8 cellular contexts compared by ENCODE assay signal in the genomic region with DNA sequence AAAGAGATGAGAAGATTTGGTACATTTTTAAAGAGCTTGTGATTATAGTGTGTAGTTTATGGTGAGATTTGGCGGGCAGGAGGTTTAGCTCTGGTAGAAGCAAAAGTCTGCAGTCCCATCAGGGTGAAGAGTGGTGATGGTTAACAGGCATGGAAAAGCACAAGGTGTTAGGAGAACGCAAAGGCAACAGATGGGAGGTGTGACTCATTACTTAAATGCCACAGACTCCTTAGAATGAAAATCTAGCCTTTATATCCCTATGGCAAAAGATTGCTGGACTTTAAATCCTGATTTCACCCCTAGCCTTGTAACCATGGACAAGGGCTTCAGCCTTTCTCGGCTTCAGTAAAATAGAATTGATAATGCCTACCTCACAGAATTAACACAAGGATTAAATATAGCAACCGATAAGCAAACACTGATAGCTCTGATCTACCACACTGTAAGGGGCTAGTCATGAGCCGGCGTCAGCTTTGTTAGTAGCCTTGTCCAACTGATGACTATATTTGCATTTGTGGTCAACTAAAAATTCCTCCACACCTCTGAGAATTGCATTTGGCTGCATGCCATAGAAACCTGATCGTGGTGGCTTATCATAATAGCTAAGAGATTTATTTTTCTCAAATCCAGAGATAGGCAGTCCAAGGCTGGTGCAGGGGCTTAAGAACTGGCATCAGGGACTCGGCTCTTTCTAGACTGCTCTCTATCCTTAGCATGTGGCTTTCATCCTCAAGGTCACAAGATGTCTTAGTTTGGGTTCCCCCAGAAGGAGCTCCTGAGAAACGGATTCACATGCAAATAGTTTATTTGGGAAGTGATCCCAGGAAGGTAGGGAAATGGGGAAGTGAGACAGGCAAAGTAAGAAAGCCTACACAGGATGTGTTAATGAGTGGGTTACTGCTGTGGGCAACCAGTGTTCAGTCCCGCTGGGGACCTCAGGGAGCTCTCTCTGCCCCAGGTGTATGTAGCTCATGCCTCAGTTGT. TPM values are rescaled to one million over a fixed set of nuclear protein-coding genes. Genes with fewer than 3 reads are reported as not detected.
A peak's percentile ranks its signal among the peaks of the same experiment; 100 is the strongest.
DNase-seq lines count a peak whose midpoint lies in the region; ATAC-seq, FAIRE-seq and TF ChIP-seq lines count a peak whose summit lies in the region.

No MANE protein-coding gene starts in this region.

- H3K4me1 ChIP-seq in K562 (replicated peaks in 1 of 2; ENCODE audit: control insufficient read depth in 2 of 2, insufficient read depth in 2 of 2, low read length in 2 of 2), result peaks cover 0 to 3% of the 10 kb centered on the region in 2 experiments; a peak in 1 of 5 replicates

- no peak for TF ChIP-seq EP300 in K562 (IDR thresholded peaks at IDR 0.05; ENCODE audit: low read length)

- no peaks in the 10 kb centered on the region; the same call in 1 of the 2 replicates for H4K20me1 ChIP-seq in K562 (replicated peaks; ENCODE audit: control insufficient read depth, insufficient read depth, low read length)

- no peak overlapping the region for H2AFZ ChIP-seq in K562 (ENCODE audit: low read depth, low read length)

- H3K4me2 ChIP-seq in K562 (ENCODE audit: insufficient read depth, low read length), result no peak overlapping the region

- in situ Hi-C loops in K562 (cut with MboI), result no loop called here

- H3K9me3 ChIP-seq in K562 (replicated peaks; ENCODE audit: control insufficient read depth, insufficient read depth, low read depth, low read length), result no peaks in the 10 kb centered on the region

- no peak for TF ChIP-seq POLR2A in K562 (conservative IDR thresholded peaks at IDR 0.05)

- POLR2A ChIA-PET in K562 (lab: Yijun Ruan, JAX), result interaction anchor here (0.5 to 3.5 kb wide), 9 partner anchors 8 to 749 kb away, joined by 3 to 17 read pairs (median 4); partner anchors contain the start of genes FAM114A2 and MFAP3

- no peak for TF ChIP-seq CTCF in K562 (IDR thresholded peaks at IDR 0.05 in 2 of 3, conservative IDR thresholded peaks at IDR 0.05 in 1 of 3; ENCODE audit: insufficient read depth in 2 of 3, low read depth in 1 of 3, low read length in 3 of 3)

- no peaks in the 10 kb centered on the region for H3K9me1 ChIP-seq in K562 (ENCODE audit: control insufficient read depth, insufficient read depth, low read length)

- no peaks in the 10 kb centered on the region for H3K27me3 ChIP-seq in K562 (ENCODE audit: control insufficient read depth in 2 of 2, insufficient read depth in 2 of 2, low read length in 2 of 2)

- TF ChIP-seq RAD21 in K562 (CRISPR knock-in tag; conservative IDR thresholded peaks at IDR 0.05 in 1 of 2, IDR thresholded peaks at IDR 0.05 in 1 of 2), result no peak

- DNase-seq in Daoy (ENCODE audit: low read depth), result peak; percentile 54
- DNase-seq in HT-29 (ENCODE audit: low spot score), result peak; percentile 57
- peak in 1 of 4 experiments; percentile 18 for DNase-seq in K562 (ENCODE audit: extremely low read depth in 1 of 4, low spot score in 3 of 4)
- no peak for DNase-seq in stimulated activated CD4-positive, alpha-beta T cell treated with anti-CD3 and anti-CD28 coated beads, Interleukin-15, amount 100 ng/mL, for 24 hours
- DNase-seq in NCI-H446 treated with DMSO at 0.1 percent for 48 hours (lab: John Stamatoyannopoulos, UW), result no peak
- DNase-seq in NCI-H1436 (lab: John Stamatoyannopoulos, UW), result no peak
- no peak for DNase-seq in activated gamma-delta T cell treated with Interleukin-2 at 50 U/mL for 16 hours

- H3K79me2 ChIP-seq in K562 (ENCODE audit: control insufficient read depth, insufficient read depth, low read length), result no peaks in the 10 kb centered on the region

- CTCF ChIA-PET in K562 (lab: Yijun Ruan, JAX; ENCODE audit: low intra/inter-chr PET ratio), result interaction anchor here (0.6 kb wide), 1 partner anchor 14 kb away, joined by 3 read pairs; no protein-coding TSS in a partner anchor

- FAIRE-seq in K562 (lab: Jason Lieb, UNC), result no peak

- ATAC-seq in GM21367 (IDR thresholded peaks at IDR 0.05; ENCODE audit: unreplicated experiment) (peak; percentile 59), K562 (no peak; the same call in 2 of the 3 replicates)

- no peak overlapping the region for H3K4me3 ChIP-seq in K562

- H3K9ac ChIP-seq in K562 (ENCODE audit: insufficient read depth in 1 of 2, low read depth in 2 of 2, low read length in 2 of 2), result no peak overlapping the region

- peaks cover 20% of the 10 kb centered on the region; the same call in 2 of the 3 replicates for H3K36me3 ChIP-seq in K562 (ENCODE audit: control insufficient read depth, insufficient read depth, low read length)

- BruUV-seq in K562 (replicated peaks; lab: Mats Ljungman, UMichigan), result no TSS peak

- no peak overlapping the region for H3K27ac ChIP-seq in K562 (ENCODE audit: extremely low read depth, low read depth, low read length)

- intact Hi-C loops in K562 (cut with micrococcal nuclease), result no loop called here

- 45% methylated on average over 10 of the region's 10 CpGs for WGBS in K562 (ENCODE audit: insufficient coverage, low coverage, missing lambda C conversion rate)

TF ChIP-seq in K562, 482 proteins besides CTCF, POLR2A, EP300 and RAD21 (continues in another document):
- TF ChIP-seq SMAD4 (CRISPR knock-in tag; conservative IDR thresholded peaks at IDR 0.05), result no peak
- no peak for TF ChIP-seq ZNF77 (CRISPR knock-in tag; IDR thresholded peaks at IDR 0.05)
- no peak for TF ChIP-seq ATF1 (CRISPR knock-in tag; IDR thresholded peaks at IDR 0.05)
- TF ChIP-seq ATF1 (tag; IDR thresholded peaks at IDR 0.05), result no peak
- TF ChIP-seq MAFG (tag; conservative IDR thresholded peaks at IDR 0.05), result no peak
- TF ChIP-seq GTF2A2 (tag; IDR thresholded peaks at IDR 0.05), result no peak
- no peak for TF ChIP-seq CHD2 (IDR thresholded peaks at IDR 0.05; ENCODE audit: low read depth, low read length)
- TF ChIP-seq SMARCE1 (IDR thresholded peaks at IDR 0.05), result no peak
- peak in 1 of 2 experiments; percentile 10; a peak in 1 of 4 replicates for TF ChIP-seq KDM1A (IDR thresholded peaks at IDR 0.05)
- TF ChIP-seq TEAD4 (IDR thresholded peaks at IDR 0.05; ENCODE audit: low read length), result peak; percentile 33; the same call in 1 of the 2 replicates
- TF ChIP-seq TEAD4 (CRISPR knock-in tag; IDR thresholded peaks at IDR 0.05; ENCODE audit: borderline replicate concordance), result no peak
- TF ChIP-seq ZNF12 (CRISPR knock-in tag; IDR thresholded peaks at IDR 0.05), result no peak
- no peak for TF ChIP-seq CAMTA2 (CRISPR knock-in tag; conservative IDR thresholded peaks at IDR 0.05)
- TF ChIP-seq YY1 (IDR thresholded peaks at IDR 0.05; ENCODE audit: borderline replicate concordance in 1 of 3, control insufficient read depth in 1 of 3, extremely low read depth in 1 of 3, insufficient read depth in 3 of 3, insufficient read length in 1 of 3, insufficient replicate concordance in 2 of 3, low read depth in 1 of 3, low read length in 2 of 3), result no peak
- TF ChIP-seq DIDO1 (tag; IDR thresholded peaks at IDR 0.05; ENCODE audit: low read depth), result no peak
- no peak for TF ChIP-seq BRCA1 (IDR thresholded peaks at IDR 0.05)
- TF ChIP-seq BRCA1 (CRISPR knock-in tag; IDR thresholded peaks at IDR 0.05), result no peak
- no peak for TF ChIP-seq ZNF780A (CRISPR knock-in tag; IDR thresholded peaks at IDR 0.05)

RNA-seq across cellular contexts. Expression of gene MFAP3, which starts 19.6 kb away (rescaled TPM):
- total RNA-seq in Daoy (2014; rRNA removed; shearing (Covaris generic)), result 60.5 and 68.5 TPM in 2 replicates
- total RNA-seq in HT-29 (2014; rRNA removed; shearing (Covaris generic)), result 12.5 and 17.1 TPM in 2 replicates
- total RNA-seq in K562 (2011; cell fraction: chromatin; rRNA removed; ENCODE audit: low replicate concordance), result 47.4 and 61.0 TPM in 2 replicates
- 32.5 and 34.3 TPM in 2 replicates for total RNA-seq in K562 (2011; cell fraction: nucleolus; rRNA removed)
- 49.2 and 51.2 TPM in 2 replicates for total RNA-seq in K562 (2011; cell fraction: nucleoplasm; rRNA removed)
- total RNA-seq in K562 (2014; rRNA removed) (12.5 and 18.9 TPM in 2 replicates), K562 (2014; rRNA removed; fragmentation: Illumina TruSeq; extraction: Trizol) (34.6 and 42.7 TPM in 2 replicates), K562 (2015; rRNA removed; fragmentation: Illumina TruSeq; extraction: Trizol) (33.2 and 39.1 TPM in 2 replicates), K562 (2021) (17.3 and 20.7 TPM in 2 replicates)
- polyA plus RNA-seq in K562 (2011; rRNA removed) (26.9 and 38.1 TPM in 2 replicates), K562 (2014; fragmentation: Illumina TruSeq; extraction: Trizol) (23.3 and 28.0 TPM in 2 replicates), K562 (2014; fragmentation: Nextera tagmentation; extraction: Ambion mirVana) (10 to 100 TPM in 1 of 2 experiments, 1 to 10 TPM in 1; 9.5 to 11.0 TPM), K562 (2014; rRNA removed) (14.2 and 18.6 TPM in 2 replicates)
- 13.5 and 15.3 TPM in 2 replicates for polyA plus RNA-seq in K562 (2011; cell fraction: cytosol; rRNA removed)
- polyA plus RNA-seq in K562 (2011; cell fraction: nucleus; rRNA removed), result 14.0 and 17.4 TPM in 2 replicates
- 10.3 and 14.0 TPM in 2 replicates for polyA plus RNA-seq in K562 (2012)
- polyA minus RNA-seq in K562 (2011; rRNA and poly(A)+ RNA removed), result 76.2 and 91.3 TPM in 2 replicates
- 15.8 and 32.4 TPM in 2 replicates for polyA minus RNA-seq in K562 (2011; cell fraction: cytosol; rRNA and poly(A)+ RNA removed)
- 29.1 and 50.2 TPM in 2 replicates for polyA minus RNA-seq in K562 (2011; cell fraction: nucleus; rRNA and poly(A)+ RNA removed)

RNA-seq across cellular contexts. Expression of gene FAM114A2, which starts 19.6 kb away (rescaled TPM):
- 23.8 and 38.4 TPM in 2 replicates for total RNA-seq in Daoy (2014; rRNA removed; shearing (Covaris generic))
- total RNA-seq in HT-29 (2014; rRNA removed; shearing (Covaris generic)), result 3.9 and 5.8 TPM in 2 replicates
- 16.8 and 45.5 TPM in 2 replicates for total RNA-seq in K562 (2011; cell fraction: chromatin; rRNA removed; ENCODE audit: low replicate concordance)
- 10.3 and 12.8 TPM in 2 replicates for total RNA-seq in K562 (2011; cell fraction: nucleolus; rRNA removed)
- 31.2 and 39.0 TPM in 2 replicates for total RNA-seq in K562 (2011; cell fraction: nucleoplasm; rRNA removed)
- total RNA-seq in K562 (2014; rRNA removed) (17.5 and 18.2 TPM in 2 replicates), K562 (2014; rRNA removed; fragmentation: Illumina TruSeq; extraction: Trizol) (28.1 and 32.4 TPM in 2 replicates), K562 (2015; rRNA removed; fragmentation: Illumina TruSeq; extraction: Trizol) (20.9 and 21.2 TPM in 2 replicates), K562 (2021) (18.7 and 22.1 TPM in 2 replicates)
- polyA plus RNA-seq in K562 (2011; rRNA removed) (16.6 and 27.5 TPM in 2 replicates), K562 (2014; fragmentation: Illumina TruSeq; extraction: Trizol) (22.9 and 27.0 TPM in 2 replicates), K562 (2014; fragmentation: Nextera tagmentation; extraction: Ambion mirVana) (10 to 100 TPM; 14.4 to 25.5 TPM), K562 (2014; rRNA removed) (17.3 and 20.6 TPM in 2 replicates)
- 7.5 and 8.8 TPM in 2 replicates for polyA plus RNA-seq in K562 (2011; cell fraction: cytosol; rRNA removed)
- 13.9 and 15.8 TPM in 2 replicates for polyA plus RNA-seq in K562 (2011; cell fraction: nucleus; rRNA removed)
- polyA plus RNA-seq in K562 (2012), result 18.8 and 19.7 TPM in 2 replicates
- 35.2 and 38.1 TPM in 2 replicates for polyA minus RNA-seq in K562 (2011; rRNA and poly(A)+ RNA removed)
- 16.1 and 17.1 TPM in 2 replicates for polyA minus RNA-seq in K562 (2011; cell fraction: cytosol; rRNA and poly(A)+ RNA removed)
- 11.4 and 24.8 TPM in 2 replicates for polyA minus RNA-seq in K562 (2011; cell fraction: nucleus; rRNA and poly(A)+ RNA removed)

Comparison
In these comparisons a context has a peak if more than half of its experiments do, and no peak if none do; other contexts are left out.
1. DNase-seq: peak in Daoy (single experiment) and HT-29 (single experiment); none in stimulated activated CD4-positive, alpha-beta T cell treated with anti-CD3 and anti-CD28 coated beads, Interleukin-15, amount 100 ng/mL, for 24 hours (single experiment), NCI-H446 treated with DMSO at 0.1 percent for 48 hours (single experiment), NCI-H1436 (single experiment) and activated gamma-delta T cell treated with Interleukin-2 at 50 U/mL for 16 hours (single experiment).